Comparison of ENCODE assay signal across 11 cellular contexts in the genomic region with DNA sequence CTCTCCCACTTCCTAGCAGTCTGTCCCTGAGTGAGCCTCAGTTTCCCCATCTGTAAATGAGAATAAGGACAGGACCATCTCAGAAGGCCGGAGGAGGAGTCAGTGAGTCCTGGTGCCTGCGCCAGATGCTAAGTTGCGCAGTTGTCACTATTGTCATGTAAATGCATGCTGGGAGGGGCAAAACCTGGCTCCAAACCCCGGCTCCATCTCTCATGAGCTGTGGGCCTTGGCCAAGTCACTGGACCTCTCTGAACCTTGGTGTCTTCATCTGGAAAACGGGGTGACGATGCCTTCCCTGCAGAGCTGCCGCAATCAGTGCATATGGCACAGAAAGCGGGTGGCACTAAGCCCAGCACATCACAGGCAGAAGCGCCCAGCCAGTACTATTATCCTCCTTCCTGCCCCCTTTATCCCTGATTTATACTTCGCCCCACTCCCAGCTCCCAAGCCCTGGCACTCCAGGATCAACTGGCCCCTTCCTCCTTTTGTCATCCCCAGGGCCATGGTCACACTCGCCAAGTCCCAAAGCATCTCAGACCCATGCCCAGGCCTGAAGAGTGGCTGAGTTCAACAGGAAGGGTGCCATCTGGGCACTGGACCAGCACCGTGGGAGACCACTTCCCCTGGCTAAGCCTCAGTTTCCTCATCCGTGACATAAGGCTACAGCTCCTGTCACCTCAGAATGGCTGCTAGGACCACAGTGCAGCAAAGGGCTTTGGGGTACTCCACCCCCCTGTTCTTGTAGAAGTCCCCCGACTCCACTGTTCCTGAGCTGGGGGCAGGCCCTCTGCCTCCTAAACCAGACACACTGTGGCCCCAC. TPM values are rescaled to one million over a fixed set of nuclear protein-coding genes. Genes with fewer than 3 reads are reported as not detected.
DNase-seq lines count a peak whose midpoint lies in the region; ATAC-seq and TF ChIP-seq lines count a peak whose summit lies in the region.
"Had no signal": no experiment of that assay in that cellular context is flagged by ENCODE, and none has a peak within 500 bp of the region (broad histone marks: within the 10 kb centered on the region; RNA-seq: fewer than 3 reads in every experiment).

No MANE protein-coding gene starts in this region.

- H2BK120ac ChIP-seq in H9 (ENCODE audit: low read depth, low read length, poor library complexity, severe bottlenecking): no peak overlapping the region

- H2BK20ac ChIP-seq in H9 (ENCODE audit: low read depth, low read length, poor library complexity, severe bottlenecking): no peak overlapping the region

- no peak overlapping the region for H2BK12ac ChIP-seq in H9 (ENCODE audit: insufficient read length, low read depth, low read length)

- in situ Hi-C loops in brain microvascular endothelial cell (cut with HindIII; ENCODE audit: low pct_ligation_motif_present, low sequenced_read_pairs): no loop called here

- no peaks in the 10 kb centered on the region for H3K9me3 ChIP-seq in H9 (ENCODE audit: control insufficient read depth, low read depth, low read length)
- H3K9me3 ChIP-seq: Caco-2 had no signal

- H3T11ph ChIP-seq in H9 (ENCODE audit: low read length): no peak overlapping the region

- H3K56ac ChIP-seq in H9 (ENCODE audit: insufficient read length, low read depth, low read length): no peak overlapping the region

- H3K79me1 ChIP-seq in H9 (ENCODE audit: insufficient read depth, low read depth, low read length, poor library complexity, severe bottlenecking): no peaks in the 10 kb centered on the region

- H3K27ac Mint-ChIP-seq in H9 (no peak overlapping the region), mesothelial cell of epicardium (no peak overlapping the region), natural killer cell (no peak overlapping the region)

- peaks cover 4% of the 10 kb centered on the region; the same call in 1 of the 2 replicates for H3K4me1 ChIP-seq in H9 (ENCODE audit: insufficient read depth, low read length)

- no peak overlapping the region for H2BK15ac ChIP-seq in H9 (ENCODE audit: low read depth, low read length)

- H3K4me3 Mint-ChIP-seq in H9: peak overlapping the region; percentile 68 to 83
- H3K4me3 Mint-ChIP-seq in mesothelial cell of epicardium: peak overlapping the region; percentile 75
- no peak overlapping the region for H3K4me3 Mint-ChIP-seq in natural killer cell

- no peaks in the 10 kb centered on the region for H3K79me2 ChIP-seq in H9 (ENCODE audit: insufficient read depth, low read length)

- H3K23me2 ChIP-seq in H9 (ENCODE audit: insufficient read length, low read depth, low read length, poor library complexity, severe bottlenecking): peaks cover 17% of the 10 kb centered on the region

- peak overlapping the region; percentile 62 for H3K4me3 ChIP-seq in AG04449 (ENCODE audit: low read depth, low read length)
- no peak overlapping the region for H3K4me3 ChIP-seq in brain microvascular endothelial cell (ENCODE audit: low read depth, low read length)

- TF ChIP-seq CTCF in AG04449 (IDR thresholded peaks at IDR 0.05; ENCODE audit: insufficient read depth, low read length, missing control alignments): no peak
- no peak for TF ChIP-seq CTCF in H9 (conservative IDR thresholded peaks at IDR 0.05)
- no peak for TF ChIP-seq CTCF in mesothelial cell of epicardium (IDR thresholded peaks at IDR 0.05; ENCODE audit: unreplicated experiment)
- TF ChIP-seq CTCF in natural killer cell (IDR thresholded peaks at IDR 0.05): no peak
- no peak for TF ChIP-seq CTCF in brain microvascular endothelial cell (IDR thresholded peaks at IDR 0.05; ENCODE audit: low read depth, low read length, missing control alignments)

- H3K27me3 ChIP-seq in H9 (ENCODE audit: insufficient read depth, low read length) (no peaks in the 10 kb centered on the region), brain microvascular endothelial cell (replicated peaks) (no peaks in the 10 kb centered on the region)

- H4K91ac ChIP-seq in H9 (ENCODE audit: insufficient read length, low read depth, low read length): no peak overlapping the region

- POLR2A ChIA-PET in AG04449 (lab: Yijun Ruan, JAX): no interaction called here

- H3K27me3 Mint-ChIP-seq in H9 (ENCODE audit: low read depth) (peaks cover 29% of the 10 kb centered on the region), mesothelial cell of epicardium (ENCODE audit: low read depth) (no peaks in the 10 kb centered on the region), natural killer cell (ENCODE audit: low read depth in 2 of 2) (peaks cover 8 to 21% of the 10 kb centered on the region in 2 donors)

- H3K14ac ChIP-seq in H9 (ENCODE audit: insufficient read depth, low read length): no peak overlapping the region

- no peak overlapping the region for H3K4ac ChIP-seq in H9 (ENCODE audit: low read depth, low read length)

- no peak overlapping the region for H4K8ac ChIP-seq in H9 (replicated peaks; ENCODE audit: insufficient read length, low read depth, low read length)

- DNase-seq in AG04449 (ENCODE audit: low read depth, low spot score) (no peak), H9 (peak; percentile 76), cerebellar nuclear complex (lab: John Stamatoyannopoulos, UW) (peak; percentile 33 to 44), mesothelial cell of epicardium (ENCODE audit: low spot score in 2 of 2, unreplicated experiment in 2 of 2) (no peak), occipital lobe (lab: John Stamatoyannopoulos, UW) (no peak), natural killer cell (no peak), brain microvascular endothelial cell (no peak)
- DNase-seq: Caco-2, KBM-7 had no signal

- no peak overlapping the region for H2AFZ ChIP-seq in H9 (ENCODE audit: low read length)

- no peak overlapping the region for H2BK5ac ChIP-seq in H9 (ENCODE audit: insufficient read length, low read length)

- H3K4me1 Mint-ChIP-seq in H9 (peaks cover 27 to 28% of the 10 kb centered on the region in 2 experiments), mesothelial cell of epicardium (peaks cover 35% of the 10 kb centered on the region), natural killer cell (peaks cover 13 to 16% of the 10 kb centered on the region in 2 donors)

- no peak overlapping the region for H3K23ac ChIP-seq in H9 (ENCODE audit: insufficient read length, low read depth, low read length)

- peak overlapping the region; percentile 57 for H3K4me2 ChIP-seq in H9 (ENCODE audit: insufficient read depth, insufficient read length, low read length)

- no peak overlapping the region for H4K5ac ChIP-seq in H9 (ENCODE audit: insufficient read length, low read depth, low read length)

- H3K36me3 Mint-ChIP-seq in H9 (ENCODE audit: insufficient read depth in 1 of 3, low read depth in 3 of 3): peaks cover 0 to 4% (median 0%) of the 10 kb centered on the region in 3 experiments; a peak in 1 of 7 replicates
- H3K36me3 Mint-ChIP-seq in mesothelial cell of epicardium: no peaks in the 10 kb centered on the region
- no peaks in the 10 kb centered on the region for H3K36me3 Mint-ChIP-seq in natural killer cell

- H3K9me3 Mint-ChIP-seq in H9 (no peaks in the 10 kb centered on the region), mesothelial cell of epicardium (no peaks in the 10 kb centered on the region), natural killer cell (no peaks in the 10 kb centered on the region)

- H3K36me3 ChIP-seq in brain microvascular endothelial cell (replicated peaks): no peaks in the 10 kb centered on the region

- H3K18ac ChIP-seq in H9 (ENCODE audit: insufficient read length, low read depth, low read length): no peak overlapping the region

- intact Hi-C loops in natural killer cell (cut with micrococcal nuclease): no loop called here

- ATAC-seq in HG02981 (IDR thresholded peaks at IDR 0.05; ENCODE audit: unreplicated experiment): no peak
- ATAC-seq in natural killer cell: no peak

- CTCF ChIA-PET in AG04449 (lab: Yijun Ruan, JAX): interaction anchor here (1.0 to 2.8 kb wide), 5 partner anchors 10 to 151 kb away, joined by 3 to 28 read pairs (median 5); a partner anchor contains a TSS

- WGBS in H9 (ENCODE audit: extremely low coverage, insufficient read length, low lambda C conversion rate): no CpG with 5 or more reads among the region's 14 CpGs

- H3K9ac ChIP-seq in H9 (ENCODE audit: extremely low read depth, insufficient read length, low read length): no peak overlapping the region

- H4K20me1 ChIP-seq in H9 (ENCODE audit: control insufficient read depth, insufficient read depth, insufficient read length): no peaks in the 10 kb centered on the region

- H3K27ac ChIP-seq in H9 (ENCODE audit: insufficient read length, low read depth, low read length): no peak overlapping the region
- no peak overlapping the region for H3K27ac ChIP-seq in brain microvascular endothelial cell

- H2AK5ac ChIP-seq in H9 (ENCODE audit: insufficient read length, low read length): no peak overlapping the region

RNA-seq across cellular contexts. Expression of a gene that starts 4.3 kb away (rescaled TPM):
- total RNA-seq in H9 (2021): 20.7 and 22.3 TPM in 2 replicates
- total RNA-seq in mesothelial cell of epicardium: 49.3 to 51.2 TPM (median 50.7 TPM) in 3 replicates
- total RNA-seq in occipital lobe: 25.6 TPM
- 1 to 10 TPM in 1 of 3 donors, under 1 TPM in 2; 0.16 to 1.1 (median 0.54) TPM for total RNA-seq in natural killer cell

RNA-seq across cellular contexts. Expression of a gene that starts 29.8 kb away (rescaled TPM):
- total RNA-seq in H9 (2021) (18.3 and 19.4 TPM in 2 replicates), mesothelial cell of epicardium (38.9 to 41.6 TPM (median 39.4 TPM) in 3 replicates), occipital lobe (9.5 TPM), natural killer cell (10 to 100 TPM; 14.5 to 41.5 (median 19.9) TPM)

RNA-seq across cellular contexts. Expression of a gene that starts 58.6 kb away (rescaled TPM):
- total RNA-seq in H9 (2021): 49.4 and 50.4 TPM in 2 replicates
- 37.5 to 44.4 TPM (median 37.9 TPM) in 3 replicates for total RNA-seq in mesothelial cell of epicardium
- 34.0 TPM for total RNA-seq in occipital lobe
- total RNA-seq in natural killer cell: 10 to 100 TPM; 40.7 to 53.3 (median 52.0) TPM

RNA-seq across cellular contexts. Expression of a gene that starts 59.4 kb away (rescaled TPM):
- not detected in 2 replicates for total RNA-seq in H9 (2021)
- total RNA-seq in mesothelial cell of epicardium: not detected in 3 replicates
- total RNA-seq in occipital lobe: not detected
- not detected for total RNA-seq in natural killer cell
- total RNA-seq: Caco-2, kidney epithelial cell had no signal

Comparison
In these comparisons a context has a peak if more than half of its experiments do, and no peak if none do; other contexts are left out.
1. DNase-seq: peak in H9 (single experiment) and cerebellar nuclear complex (2 of 2); none in AG04449 (single experiment), mesothelial cell of epicardium (0 of 2), occipital lobe (single experiment), natural killer cell (single experiment) and brain microvascular endothelial cell (single experiment).
2. RNA of a gene that starts 4.3 kb away (total RNA-seq): 49.3 to 51.2 TPM in mesothelial cell of epicardium, 25.6 TPM in occipital lobe (single experiment) and 20.7 to 22.3 TPM in H9; 0.16 to 1.1 TPM in natural killer cell; every median in the first group is over 10 times any median in the second.